In the genomic region with DNA sequence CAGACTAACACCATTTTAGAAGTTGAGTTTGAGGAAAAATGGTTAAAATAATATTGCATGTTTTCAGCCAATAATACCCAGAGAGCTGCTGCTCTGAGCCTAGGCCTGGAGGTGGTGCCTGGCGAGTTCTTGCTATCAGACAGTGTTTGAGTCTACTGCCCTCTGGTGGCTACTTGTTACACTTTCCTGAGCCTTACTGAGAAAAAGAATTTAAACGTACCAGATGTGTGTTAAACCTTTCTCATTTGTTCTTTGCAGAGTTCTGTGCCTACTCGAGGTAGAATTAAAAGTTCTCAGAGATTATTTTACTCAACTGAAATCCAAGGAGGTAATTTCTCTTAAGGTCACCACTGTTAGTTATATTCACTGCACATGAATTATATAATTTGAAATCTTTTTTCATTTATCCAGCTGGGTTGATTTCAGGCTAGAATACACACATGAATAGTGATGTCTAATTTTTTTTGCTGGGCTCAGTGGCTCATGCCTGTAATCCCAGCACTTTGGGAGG, we compare ENCODE assay signal across 8 cellular contexts. TPM values are rescaled to one million over a fixed set of nuclear protein-coding genes. Genes with fewer than 3 reads are reported as not detected.
DNase-seq lines count a peak whose midpoint lies in the region; ATAC-seq, FAIRE-seq and TF ChIP-seq lines count a peak whose summit lies in the region.

No MANE protein-coding gene starts in this region.

- no peak for TF ChIP-seq EP300 in A549 (IDR thresholded peaks at IDR 0.05)

- H3K4me3 ChIP-seq in A549 (no peak overlapping the region), mammary epithelial cell (replicated peaks in 1 of 3; ENCODE audit: insufficient read depth in 1 of 3, low read depth in 2 of 3, low read length in 3 of 3) (no peak overlapping the region)

- ATAC-seq in A549: peak; percentile 91 to 92
- peak; percentile 78 for ATAC-seq in GM18520 (IDR thresholded peaks at IDR 0.05; ENCODE audit: unreplicated experiment)
- peak; percentile 87 for ATAC-seq in HG03280 (IDR thresholded peaks at IDR 0.05; ENCODE audit: unreplicated experiment)

- peak; percentile 100 for TF ChIP-seq RAD21 in A549 (conservative IDR thresholded peaks at IDR 0.05 in 1 of 2, IDR thresholded peaks at IDR 0.05 in 1 of 2)

- peak; percentile 99 for TF ChIP-seq CTCF in A549 (IDR thresholded peaks at IDR 0.05)
- TF ChIP-seq CTCF in VCaP (conservative IDR thresholded peaks at IDR 0.05): peak; percentile 97
- TF ChIP-seq CTCF in mammary epithelial cell (conservative IDR thresholded peaks at IDR 0.05 in 1 of 2, IDR thresholded peaks at IDR 0.05 in 1 of 2; ENCODE audit: extremely low read depth in 1 of 2, insufficient read depth in 1 of 2, low read depth in 1 of 2, low read length in 2 of 2): peak; percentile 80 to 91

- H3K9ac ChIP-seq in mammary epithelial cell (ENCODE audit: insufficient read depth, low read length): no peak overlapping the region

- POLR2A ChIA-PET in A549 (lab: Yijun Ruan, JAX): interaction anchor here (1.0 to 1.3 kb wide), 3 partner anchors 216 to 231 kb away, joined by 3 to 12 read pairs (median 7); no protein-coding TSS in a partner anchor

- intact Hi-C loops in mammary epithelial cell (cut with micrococcal nuclease): loop anchor here (1.0 to 5.0 kb wide), 6 partner anchors 131 to 289 kb away; no protein-coding TSS in a partner anchor

- peak overlapping the region; percentile 69 to 74 for H3K27ac ChIP-seq in A549
- no peak overlapping the region for H3K27ac ChIP-seq in VCaP
- H3K27ac ChIP-seq in mammary epithelial cell (ENCODE audit: insufficient read depth, low read depth, low read length): no peak overlapping the region

- no peaks in the 10 kb centered on the region for H4K20me1 ChIP-seq in mammary epithelial cell (ENCODE audit: insufficient read depth, low read length)

- no peaks in the 10 kb centered on the region for H3K79me2 ChIP-seq in mammary epithelial cell (ENCODE audit: insufficient read depth, low read length)

- H3K4me2 ChIP-seq in A549 (peak overlapping the region; percentile 48; the same call in 1 of the 3 replicates), mammary epithelial cell (ENCODE audit: insufficient read depth, low read depth, low read length) (no peak overlapping the region)

- dilution Hi-C loops in mammary epithelial cell (cut with HindIII; ENCODE audit: low sequenced_read_pairs): no loop called here

- no TSS peak for BruUV-seq in mammary epithelial cell (replicated peaks; lab: Mats Ljungman, UMichigan)

- H3K9me3 ChIP-seq in A549 (no peaks in the 10 kb centered on the region; the same call in 2 of the 3 replicates), mammary epithelial cell (replicated peaks; ENCODE audit: insufficient read depth, low read length) (no peaks in the 10 kb centered on the region)

- CTCF ChIA-PET in A549 (lab: Yijun Ruan, JAX): interaction anchor here (0.6 to 13.1 kb wide), 101 partner anchors 9 to 289 kb away, joined by 3 to 175 read pairs (median 5); no protein-coding TSS in a partner anchor
- CTCF ChIA-PET in mammary epithelial cell (lab: Charles Lee; ENCODE audit: low non-redundant PET): interaction anchor here (0.6 to 0.9 kb wide), 2 partner anchors 216 to 259 kb away, joined by 3 to 10 read pairs; no protein-coding TSS in a partner anchor

- no peak overlapping the region for H2AFZ ChIP-seq in mammary epithelial cell (ENCODE audit: low read depth, low read length)

- in situ Hi-C loops in mammary epithelial cell (cut with MboI; ENCODE audit: low sequenced_read_pairs in 2 of 2): loop anchor here in 1 of 2 donors (10.0 kb wide), 1 partner anchor 214 kb away; no protein-coding TSS in a partner anchor

- no peaks in the 10 kb centered on the region for H3K27me3 ChIP-seq in mammary epithelial cell (ENCODE audit: insufficient read depth, low read length)

- DNase-seq in A549 (ENCODE audit: low read depth in 1 of 2, low spot score in 1 of 2) (peak; percentile 80 to 94), NCI-H226 (peak; percentile 3), mammary epithelial cell (peak; percentile 60), islet precursor cell (peak; percentile 82)
- DNase-seq in stimulated activated CD4-positive, alpha-beta T cell treated with anti-CD3 and anti-CD28 coated beads, Interleukin-1b, Interleukin-23, amount 100 ng/mL, for 24 hours (ENCODE audit: low read depth in 4 of 4, low spot score in 1 of 4): peak; percentile 52 to 70 (median 54)

- no peaks in the 10 kb centered on the region for H3K36me3 ChIP-seq in mammary epithelial cell (ENCODE audit: insufficient read depth, low read length)

- 2% methylated on average over 3 of the region's 3 CpGs for WGBS in A549 (ENCODE audit: missing lambda C conversion rate)
- WGBS in mammary epithelial cell (ENCODE audit: low coverage, missing lambda C conversion rate): 3% methylated on average over 3 of the region's 3 CpGs

- peaks cover 37% of the 10 kb centered on the region for H3K4me1 ChIP-seq in A549
- no peaks in the 10 kb centered on the region for H3K4me1 ChIP-seq in mammary epithelial cell (ENCODE audit: insufficient read depth, low read length)

- TF ChIP-seq POLR2A in A549 (IDR thresholded peaks at IDR 0.05; ENCODE audit: low read length): no peak

- peak; percentile 94 for FAIRE-seq in A549 (lab: Jason Lieb, UNC)

TF ChIP-seq in A549, 52 proteins besides CTCF, POLR2A, EP300 and RAD21:
- peak; percentile 100 for TF ChIP-seq SMC3 (IDR thresholded peaks at IDR 0.05)
- TF ChIP-seq, protein P1, sequence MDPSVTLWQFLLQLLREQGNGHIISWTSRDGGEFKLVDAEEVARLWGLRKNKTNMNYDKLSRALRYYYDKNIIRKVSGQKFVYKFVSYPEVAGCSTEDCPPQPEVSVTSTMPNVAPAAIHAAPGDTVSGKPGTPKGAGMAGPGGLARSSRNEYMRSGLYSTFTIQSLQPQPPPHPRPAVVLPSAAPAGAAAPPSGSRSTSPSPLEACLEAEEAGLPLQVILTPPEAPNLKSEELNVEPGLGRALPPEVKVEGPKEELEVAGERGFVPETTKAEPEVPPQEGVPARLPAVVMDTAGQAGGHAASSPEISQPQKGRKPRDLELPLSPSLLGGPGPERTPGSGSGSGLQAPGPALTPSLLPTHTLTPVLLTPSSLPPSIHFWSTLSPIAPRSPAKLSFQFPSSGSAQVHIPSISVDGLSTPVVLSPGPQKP (IDR thresholded peaks at IDR 0.05; ENCODE audit: low read depth, low read length): no peak

RNA-seq across cellular contexts. Expression of a gene that starts 38.2 kb away (rescaled TPM):
- polyA plus RNA-seq in A549 (2011; rRNA removed): 17.4 and 18.4 TPM in 2 replicates
- 5.6 TPM in 2 replicates for polyA plus RNA-seq in A549 (2012; cell fraction: cytosol; rRNA removed)
- 2.2 and 3.3 TPM in 2 replicates for polyA plus RNA-seq in A549 (2012; cell fraction: nucleus; rRNA removed)
- polyA plus RNA-seq in A549 (2017; fragmentation: RNase III; extraction: RNeasy Plus Mini Kit Qiagen cat#74134 plus additional on column Dnase treatment): 6.1 to 7.3 TPM (median 6.5 TPM) in 3 replicates
- 7.9 and 8.9 TPM in 2 replicates for polyA minus RNA-seq in A549 (2011; rRNA and poly(A)+ RNA removed)
- total RNA-seq in mammary epithelial cell: 1 to 10 TPM; 1.0 to 2.0 TPM
- 2.9 TPM for polyA plus RNA-seq in mammary epithelial cell
- polyA minus RNA-seq in mammary epithelial cell: 18.8 TPM

Comparison
In these comparisons a context has a peak if more than half of its experiments do, and no peak if none do; other contexts are left out.
1. DNase-seq: peak in every context shown above with its lines; median percentile 87 in A549; 82 in islet precursor cell; 60 in mammary epithelial cell; 54 in stimulated activated CD4-positive, alpha-beta T cell treated with anti-CD3 and anti-CD28 coated beads, Interleukin-1b, Interleukin-23, amount 100 ng/mL, for 24 hours; 3 in NCI-H226.
2. H3K27ac ChIP-seq: peak in A549 (2 of 2); none in VCaP (single experiment) and mammary epithelial cell (single experiment).
3. Peak in every context shown above with its lines, with median percentiles within 50 percentile points of each other: ATAC-seq and CTCF ChIP-seq.